ENCODE assay signal across 19 cellular contexts in genomic region chr16:35210681-35211433, GRCh38.
"Had no signal": no experiment of that assay in that cellular context is flagged by ENCODE, and none has a peak within 500 bp of the region (broad histone marks: within the 10 kb centered on the region; RNA-seq: fewer than 3 reads in every experiment).

No MANE protein-coding gene starts in this region.

- H3K36me3 Mint-ChIP-seq: activated naive CD8-positive, alpha-beta T cell; immature natural killer cell had no signal

- H3K36me3 ChIP-seq: colonic mucosa, lower lobe of right lung, sigmoid colon, spleen, suprapubic skin had no signal

- H3K4me3 ChIP-seq: colonic mucosa, lower lobe of right lung, sigmoid colon, spleen, suprapubic skin had no signal

- H3K27ac Mint-ChIP-seq: activated CD4-positive, alpha-beta T cell treated with anti-CD3 and anti-CD28 coated beads, Interleukin-2, amount 10 ng/mL, durations not matched to agents 7 days and 5 days; activated naive CD8-positive, alpha-beta T cell; immature natural killer cell; stimulated activated naive CD8-positive, alpha-beta T cell treated with anti-CD3 and anti-CD28 coated beads, Interleukin-15, Interleukin-2, amounts not matched to agents 100 ng/mL and 50 ng/mL, for 24 hours; T-helper 2 cell treated with Interferon-gamma antibody and Interleukin-4, amounts not matched to agents 5 μg/mL and 100 μg/mL, for 36 hours had no signal

- H3K9me3 ChIP-seq: colonic mucosa, lower lobe of right lung, suprapubic skin had no signal

- H3K4me1 Mint-ChIP-seq: activated CD4-positive, alpha-beta T cell treated with anti-CD3 and anti-CD28 coated beads, Interleukin-2, amount 10 ng/mL, durations not matched to agents 7 days and 5 days; neural crest cell had no signal

- H3K4me3 Mint-ChIP-seq: activated CD4-positive, alpha-beta T cell treated with anti-CD3 and anti-CD28 coated beads, Interleukin-2, amount 10 ng/mL, durations not matched to agents 7 days and 5 days; activated naive CD8-positive, alpha-beta T cell; neural crest cell; stimulated activated naive CD8-positive, alpha-beta T cell treated with anti-CD3 and anti-CD28 coated beads, Interleukin-15, Interleukin-2, amounts not matched to agents 100 ng/mL and 50 ng/mL, for 24 hours; T-helper 2 cell treated with Interferon-gamma antibody and Interleukin-4, amounts not matched to agents 5 μg/mL and 100 μg/mL, for 36 hours had no signal

- H3K27ac ChIP-seq: colonic mucosa, lower lobe of right lung, sigmoid colon, spleen, suprapubic skin had no signal

- H3K27me3 ChIP-seq: colonic mucosa, spleen, suprapubic skin had no signal

- H3K27me3 Mint-ChIP-seq: activated CD4-positive, alpha-beta T cell treated with anti-CD3 and anti-CD28 coated beads, Interleukin-2, amount 10 ng/mL, durations not matched to agents 7 days and 5 days; activated naive CD8-positive, alpha-beta T cell; stimulated activated naive CD8-positive, alpha-beta T cell treated with anti-CD3 and anti-CD28 coated beads, Interleukin-15, Interleukin-2, amounts not matched to agents 100 ng/mL and 50 ng/mL, for 24 hours had no signal

- H3K4me1 ChIP-seq: colonic mucosa, lower lobe of right lung, sigmoid colon, spleen, suprapubic skin had no signal

- DNase-seq: activated CD4-positive, alpha-beta T cell treated with anti-CD3 and anti-CD28 coated beads, Interleukin-2, amount 10 ng/mL, durations not matched to agents 7 days and 5 days; activated CD4-positive, CD25-positive, alpha-beta regulatory T cell; activated gamma-delta T cell treated with Interleukin-2 at 50 U/mL for 16 hours; amniotic stem cell; central memory CD4-positive, alpha-beta T cell; colonic mucosa; foreskin fibroblast; head of caudate nucleus; immature natural killer cell; lower lobe of right lung; midbrain; sigmoid colon; spleen; trophoblast cell had no signal
